ENCODE assay signal across 19 cellular contexts in genomic region chr6:137036566-137037300, GRCh38. TPM values are rescaled to one million over a fixed set of nuclear protein-coding genes. Genes with fewer than 3 reads are reported as not detected.
DNase-seq lines count a peak whose midpoint lies in the region; ATAC-seq, FAIRE-seq and TF ChIP-seq lines count a peak whose summit lies in the region.
"Had no signal": no experiment of that assay in that cellular context is flagged by ENCODE, and none has a peak within 500 bp of the region (broad histone marks: within the 10 kb centered on the region; RNA-seq: fewer than 3 reads in every experiment).

No MANE protein-coding gene starts in this region.

- TF ChIP-seq POLR2A in breast epithelium (IDR thresholded peaks at IDR 0.05) (no peak), testis (IDR thresholded peaks at IDR 0.05) (no peak)

- FAIRE-seq in keratinocyte (lab: Jason Lieb, UNC): peak; percentile 92

- ATAC-seq in sciatic nerve: no peak

- DNase-seq in NCI-H526 (lab: John Stamatoyannopoulos, UW): peak; percentile 72 to 84
- DNase-seq in breast epithelium (ENCODE audit: low spot score in 2 of 2): peak in 1 of 2 donors; percentile 60
- no peak for DNase-seq in keratinocyte (ENCODE audit: low read depth, low spot score)
- peak; percentile 57 for DNase-seq in testis
- no peak for DNase-seq in sciatic nerve (ENCODE audit: low spot score)
- no peak for DNase-seq in activated gamma-delta T cell (lab: John Stamatoyannopoulos, UW)
- no peak for DNase-seq in HUDEP-2 (lab: John Stamatoyannopoulos, UW; ENCODE audit: unreplicated experiment in 76 of 76)
- DNase-seq: CD8-positive, alpha-beta memory T cell; H7; KG1; MG63; NCI-H1092 treated with DMSO at 0.1 percent for 48 hours; NCI-H1694; NCI-H2107; NCI-H345; NCI-H748 treated with DMSO at 0.1 percent for 48 hours; SHP77 had no signal

- TF ChIP-seq CTCF in breast epithelium (IDR thresholded peaks at IDR 0.05): no peak
- no peak for TF ChIP-seq CTCF in keratinocyte (optimal IDR thresholded peaks at IDR 0.05 in 1 of 3, IDR thresholded peaks at IDR 0.05 in 1 of 3, conservative IDR thresholded peaks at IDR 0.05 in 1 of 3; ENCODE audit: extremely low read depth in 1 of 3, insufficient read depth in 2 of 3, low read length in 3 of 3)
- TF ChIP-seq CTCF in testis (IDR thresholded peaks at IDR 0.05): no peak

- dilution Hi-C loops in keratinocyte (cut with MboI; ENCODE audit: extremely low pct_ligation_motif_present, low sequenced_read_pairs): no loop called here

- H3K27ac ChIP-seq in breast epithelium (peak overlapping the region; percentile 49 to 55), keratinocyte (ENCODE audit: control insufficient read depth, insufficient read depth, low read length) (no peak overlapping the region), testis (peak overlapping the region in 1 of 2 donors; percentile 13)

- no peaks in the 10 kb centered on the region for H3K27me3 ChIP-seq in breast epithelium
- no peaks in the 10 kb centered on the region for H3K27me3 ChIP-seq in keratinocyte (ENCODE audit: control insufficient read depth, extremely low read depth, insufficient read depth, low read length)
- H3K27me3 ChIP-seq in testis: no peaks in the 10 kb centered on the region
- H3K27me3 ChIP-seq: MG63 had no signal

- no peaks in the 10 kb centered on the region for H3K9me1 ChIP-seq in keratinocyte (ENCODE audit: control insufficient read depth, extremely low read depth, insufficient read depth, low read length)

- H2AFZ ChIP-seq in keratinocyte (ENCODE audit: control insufficient read depth, low read length): no peak overlapping the region

- intact Hi-C loops in breast epithelium (cut with DNase I; ENCODE audit: low total_unique reads) (no loop called here), testis (cut with DNase I; ENCODE audit: low total_unique reads) (no loop called here), sciatic nerve (cut with DNase I) (no loop called here)

- H3K4me3 ChIP-seq in breast epithelium (no peak overlapping the region), keratinocyte (ENCODE audit: control insufficient read depth in 2 of 3, extremely low read depth in 1 of 3, insufficient read depth in 2 of 3, low read depth in 1 of 3, low read length in 3 of 3) (no peak overlapping the region), testis (no peak overlapping the region)
- H3K4me3 ChIP-seq: MG63 had no signal

- H3K36me3 ChIP-seq in breast epithelium: no peaks in the 10 kb centered on the region
- H3K36me3 ChIP-seq in keratinocyte (ENCODE audit: control insufficient read depth in 2 of 2, extremely low read depth in 1 of 2, insufficient read depth in 2 of 2, low read length in 2 of 2): no peaks in the 10 kb centered on the region
- H3K36me3 ChIP-seq in testis (ENCODE audit: low read depth, missing control alignments): no peaks in the 10 kb centered on the region
- H3K36me3 ChIP-seq: MG63 had no signal

- H3K79me2 ChIP-seq in keratinocyte (ENCODE audit: control insufficient read depth, insufficient read depth, low read length): no peaks in the 10 kb centered on the region

- H3K9me3 ChIP-seq in breast epithelium (no peaks in the 10 kb centered on the region), keratinocyte (ENCODE audit: control insufficient read depth, low read depth, low read length) (peaks cover 2% of the 10 kb centered on the region), testis (no peaks in the 10 kb centered on the region)
- H3K9me3 ChIP-seq: MG63 had no signal

- peak overlapping the region; percentile 45 for H3K4me2 ChIP-seq in keratinocyte (ENCODE audit: control insufficient read depth, extremely low read depth, insufficient read depth, low read depth, low read length)

- H3K4me1 ChIP-seq in breast epithelium (no peaks in the 10 kb centered on the region), keratinocyte (ENCODE audit: control insufficient read depth, extremely low read depth, insufficient read depth, low read length) (peaks cover 17% of the 10 kb centered on the region), testis (no peaks in the 10 kb centered on the region)

- H4K20me1 ChIP-seq in keratinocyte (ENCODE audit: control insufficient read depth, extremely low read depth, insufficient read depth, low read length): no peaks in the 10 kb centered on the region

- 75 to 80% methylated on average over 6 of the region's 6 CpGs for WGBS in testis, 2 donors

- H3K9ac ChIP-seq in keratinocyte (ENCODE audit: control insufficient read depth, extremely low read depth, insufficient read depth, low read length): no peak overlapping the region

RNA-seq across cellular contexts. Expression of gene IL20RA, which starts 8.0 kb away (rescaled TPM):
- 10 to 100 TPM in 2 of 3 donors, 1 to 10 TPM in 1; 1.6 to 69.8 (median 49.2) TPM for total RNA-seq in breast epithelium
- polyA plus RNA-seq in keratinocyte: 1.2 to 1.5 TPM (median 1.3 TPM) in 3 replicates
- 6.0 TPM for polyA plus RNA-seq in keratinocyte (2011; ENCODE audit: low read depth)
- polyA plus RNA-seq in keratinocyte (2011; cell fraction: cytosol; rRNA removed): 1.2 and 1.8 TPM in 2 replicates
- polyA plus RNA-seq in keratinocyte (2011; cell fraction: nucleus; rRNA removed): 1.1 and 1.6 TPM in 2 replicates
- polyA plus RNA-seq in keratinocyte (2012; ENCODE audit: low replicate concordance): 0.92 and 7.4 TPM in 2 replicates
- polyA minus RNA-seq in keratinocyte: 0.49 to 3.0 TPM (median 1.0 TPM) in 3 replicates
- polyA minus RNA-seq in keratinocyte (2011; cell fraction: cytosol; rRNA and poly(A)+ RNA removed): 1.2 TPM
- polyA minus RNA-seq in keratinocyte (2011; cell fraction: nucleus; rRNA and poly(A)+ RNA removed): 0.70 and 1.2 TPM in 2 replicates
- 10 to 100 TPM; 16.1 to 16.6 TPM for total RNA-seq in testis
- polyA plus RNA-seq in testis (ENCODE audit: insufficient read depth, low read depth, low replicate concordance): 8.4 TPM
- 3.3 TPM for total RNA-seq in sciatic nerve
- total RNA-seq: CD8-positive, alpha-beta memory T cell; HT1080 had no signal
- polyA plus RNA-seq: BJ; CD8-positive, alpha-beta memory T cell had no signal

Comparison
In these comparisons a context has a peak if more than half of its experiments do, and no peak if none do; other contexts are left out.
1. DNase-seq: peak in NCI-H526 (2 of 2) and testis (single experiment); none in keratinocyte (single experiment), sciatic nerve (single experiment), activated gamma-delta T cell (single experiment) and HUDEP-2 (0 of 76).